9 cellular contexts compared by ENCODE assay signal in the genomic region with DNA sequence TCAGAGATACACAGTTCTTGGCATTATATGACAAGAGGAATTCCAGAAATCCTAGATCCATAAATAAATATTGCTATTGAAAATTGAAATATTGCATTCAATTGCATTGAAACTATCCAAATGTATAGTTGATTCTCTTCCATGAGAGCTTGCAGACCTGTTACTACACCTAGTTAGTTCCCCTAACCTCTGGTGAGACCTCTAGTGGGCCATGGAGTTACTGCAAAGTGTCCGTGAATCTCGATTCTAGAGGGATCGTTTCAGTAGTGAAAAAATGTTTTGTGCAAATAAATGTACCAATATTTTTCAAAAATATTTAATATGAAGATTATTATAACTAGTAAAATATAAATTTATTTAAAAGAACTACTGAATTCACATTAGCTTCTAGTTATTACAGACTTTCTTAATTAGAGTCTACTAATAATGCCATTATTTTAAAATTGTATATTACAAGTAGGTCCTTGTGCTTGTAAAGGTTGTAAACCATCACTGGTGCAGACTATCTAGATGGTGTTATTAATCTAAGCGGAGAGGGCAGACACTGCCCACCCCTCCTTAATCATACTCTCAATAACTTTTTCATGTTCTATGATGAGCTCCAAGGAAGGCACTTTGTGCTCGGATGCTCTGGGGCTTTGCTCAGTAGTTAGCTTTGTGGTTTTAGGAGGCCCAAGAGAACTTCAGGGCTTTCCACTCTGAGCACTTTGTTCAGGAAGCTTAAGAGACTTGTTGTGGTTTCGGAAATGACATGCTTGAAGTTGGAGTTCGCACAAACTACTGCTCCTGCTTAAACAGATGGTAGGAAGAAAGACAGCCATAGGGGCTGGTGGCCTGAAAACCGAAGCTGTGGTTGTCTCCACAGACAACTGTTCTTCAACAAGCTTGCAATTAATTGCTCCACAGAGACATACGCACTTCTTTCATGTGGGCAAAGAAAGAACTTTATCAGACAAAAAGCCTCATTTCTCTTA. TPM values are rescaled to one million over a fixed set of nuclear protein-coding genes. Genes with fewer than 3 reads are reported as not detected.
DNase-seq lines count a peak whose midpoint lies in the region; ATAC-seq and TF ChIP-seq lines count a peak whose summit lies in the region.
"Had no signal": no experiment of that assay in that cellular context is flagged by ENCODE, and none has a peak within 500 bp of the region (broad histone marks: within the 10 kb centered on the region; RNA-seq: fewer than 3 reads in every experiment).

No MANE protein-coding gene starts in this region.

- H2AFZ ChIP-seq in GM23338: peak overlapping the region; percentile 61; the same call in 1 of the 2 replicates

- no peak overlapping the region for H3K4me3 Mint-ChIP-seq in GM23338

- H3K36me3 ChIP-seq in GM23338 (ENCODE audit: insufficient read depth): no peaks in the 10 kb centered on the region

- no peaks in the 10 kb centered on the region for H4K20me1 ChIP-seq in GM23338 (replicated peaks; ENCODE audit: insufficient read depth)

- no peak overlapping the region for H3K4me2 ChIP-seq in GM23338

- DNase-seq in NCI-H1436 (lab: John Stamatoyannopoulos, UW): peak; percentile 1
- DNase-seq in NCI-H1436 treated with DMSO at 0.1 percent for 48 hours (lab: John Stamatoyannopoulos, UW): no peak
- DNase-seq in GM23338 (ENCODE audit: low spot score): peak; percentile 76
- DNase-seq in T-helper 22 cell (ENCODE audit: low read depth): peak; percentile 72
- no peak for DNase-seq in astrocyte of the cerebellum (ENCODE audit: low read depth)
- peak; percentile 31 for DNase-seq in kidney glomerular epithelial cell (lab: John Stamatoyannopoulos, UW)
- peak; percentile 42 for DNase-seq in stimulated activated CD8-positive, alpha-beta memory T cell treated with anti-CD3 and anti-CD28 coated beads, Interleukin-7, amount 100 ng/mL, for 24 hours (ENCODE audit: low read depth)

- H3F3A ChIP-seq in GM23338 (replicated peaks; ENCODE audit: low read depth): no peaks in the 10 kb centered on the region

- H3K36me3 Mint-ChIP-seq in GM23338 (ENCODE audit: low read depth): peaks cover 18% of the 10 kb centered on the region

- H3K79me2 ChIP-seq in GM23338 (replicated peaks; ENCODE audit: insufficient read depth): no peaks in the 10 kb centered on the region

- no peaks in the 10 kb centered on the region for H3K9me2 ChIP-seq in GM23338 (ENCODE audit: insufficient read depth)

- peak; percentile 88 for ATAC-seq in GM23338
- ATAC-seq: right cardiac atrium had no signal

- H3K27me3 Mint-ChIP-seq in GM23338 (ENCODE audit: insufficient read depth, low read depth, poor library complexity): peaks cover 1% of the 10 kb centered on the region

- in situ Hi-C loops in astrocyte of the cerebellum (cut with HindIII; ENCODE audit: low sequenced_read_pairs): no loop called here

- no peak overlapping the region for H3K27ac ChIP-seq in GM23338 (ENCODE audit: low read depth)

- TF ChIP-seq CTCF in GM23338 (conservative IDR thresholded peaks at IDR 0.05; ENCODE audit: low read depth in 2 of 2) (peak; percentile 76), LNCAP (IDR thresholded peaks at IDR 0.05) (peak; percentile 74), astrocyte of the cerebellum (IDR thresholded peaks at IDR 0.05; ENCODE audit: low read depth, low read length, missing control alignments) (peak; percentile 83)

- peaks cover 23% of the 10 kb centered on the region for H3K9me3 Mint-ChIP-seq in GM23338

- no peaks in the 10 kb centered on the region for H3K4me1 ChIP-seq in GM23338 (ENCODE audit: insufficient read depth)

- H3K4me3 ChIP-seq in GM23338 (no peak overlapping the region), astrocyte of the cerebellum (ENCODE audit: low read depth, low read length) (no peak overlapping the region)

- H3K27me3 ChIP-seq in GM23338 (ENCODE audit: insufficient read depth): no peaks in the 10 kb centered on the region

- no peaks in the 10 kb centered on the region for H3K4me1 Mint-ChIP-seq in GM23338

- no peak overlapping the region for H3K27ac Mint-ChIP-seq in GM23338

TF ChIP-seq in GM23338, 12 proteins besides CTCF, POLR2A, EP300 and RAD21 (continues in another document):
- TF ChIP-seq, protein P1, sequence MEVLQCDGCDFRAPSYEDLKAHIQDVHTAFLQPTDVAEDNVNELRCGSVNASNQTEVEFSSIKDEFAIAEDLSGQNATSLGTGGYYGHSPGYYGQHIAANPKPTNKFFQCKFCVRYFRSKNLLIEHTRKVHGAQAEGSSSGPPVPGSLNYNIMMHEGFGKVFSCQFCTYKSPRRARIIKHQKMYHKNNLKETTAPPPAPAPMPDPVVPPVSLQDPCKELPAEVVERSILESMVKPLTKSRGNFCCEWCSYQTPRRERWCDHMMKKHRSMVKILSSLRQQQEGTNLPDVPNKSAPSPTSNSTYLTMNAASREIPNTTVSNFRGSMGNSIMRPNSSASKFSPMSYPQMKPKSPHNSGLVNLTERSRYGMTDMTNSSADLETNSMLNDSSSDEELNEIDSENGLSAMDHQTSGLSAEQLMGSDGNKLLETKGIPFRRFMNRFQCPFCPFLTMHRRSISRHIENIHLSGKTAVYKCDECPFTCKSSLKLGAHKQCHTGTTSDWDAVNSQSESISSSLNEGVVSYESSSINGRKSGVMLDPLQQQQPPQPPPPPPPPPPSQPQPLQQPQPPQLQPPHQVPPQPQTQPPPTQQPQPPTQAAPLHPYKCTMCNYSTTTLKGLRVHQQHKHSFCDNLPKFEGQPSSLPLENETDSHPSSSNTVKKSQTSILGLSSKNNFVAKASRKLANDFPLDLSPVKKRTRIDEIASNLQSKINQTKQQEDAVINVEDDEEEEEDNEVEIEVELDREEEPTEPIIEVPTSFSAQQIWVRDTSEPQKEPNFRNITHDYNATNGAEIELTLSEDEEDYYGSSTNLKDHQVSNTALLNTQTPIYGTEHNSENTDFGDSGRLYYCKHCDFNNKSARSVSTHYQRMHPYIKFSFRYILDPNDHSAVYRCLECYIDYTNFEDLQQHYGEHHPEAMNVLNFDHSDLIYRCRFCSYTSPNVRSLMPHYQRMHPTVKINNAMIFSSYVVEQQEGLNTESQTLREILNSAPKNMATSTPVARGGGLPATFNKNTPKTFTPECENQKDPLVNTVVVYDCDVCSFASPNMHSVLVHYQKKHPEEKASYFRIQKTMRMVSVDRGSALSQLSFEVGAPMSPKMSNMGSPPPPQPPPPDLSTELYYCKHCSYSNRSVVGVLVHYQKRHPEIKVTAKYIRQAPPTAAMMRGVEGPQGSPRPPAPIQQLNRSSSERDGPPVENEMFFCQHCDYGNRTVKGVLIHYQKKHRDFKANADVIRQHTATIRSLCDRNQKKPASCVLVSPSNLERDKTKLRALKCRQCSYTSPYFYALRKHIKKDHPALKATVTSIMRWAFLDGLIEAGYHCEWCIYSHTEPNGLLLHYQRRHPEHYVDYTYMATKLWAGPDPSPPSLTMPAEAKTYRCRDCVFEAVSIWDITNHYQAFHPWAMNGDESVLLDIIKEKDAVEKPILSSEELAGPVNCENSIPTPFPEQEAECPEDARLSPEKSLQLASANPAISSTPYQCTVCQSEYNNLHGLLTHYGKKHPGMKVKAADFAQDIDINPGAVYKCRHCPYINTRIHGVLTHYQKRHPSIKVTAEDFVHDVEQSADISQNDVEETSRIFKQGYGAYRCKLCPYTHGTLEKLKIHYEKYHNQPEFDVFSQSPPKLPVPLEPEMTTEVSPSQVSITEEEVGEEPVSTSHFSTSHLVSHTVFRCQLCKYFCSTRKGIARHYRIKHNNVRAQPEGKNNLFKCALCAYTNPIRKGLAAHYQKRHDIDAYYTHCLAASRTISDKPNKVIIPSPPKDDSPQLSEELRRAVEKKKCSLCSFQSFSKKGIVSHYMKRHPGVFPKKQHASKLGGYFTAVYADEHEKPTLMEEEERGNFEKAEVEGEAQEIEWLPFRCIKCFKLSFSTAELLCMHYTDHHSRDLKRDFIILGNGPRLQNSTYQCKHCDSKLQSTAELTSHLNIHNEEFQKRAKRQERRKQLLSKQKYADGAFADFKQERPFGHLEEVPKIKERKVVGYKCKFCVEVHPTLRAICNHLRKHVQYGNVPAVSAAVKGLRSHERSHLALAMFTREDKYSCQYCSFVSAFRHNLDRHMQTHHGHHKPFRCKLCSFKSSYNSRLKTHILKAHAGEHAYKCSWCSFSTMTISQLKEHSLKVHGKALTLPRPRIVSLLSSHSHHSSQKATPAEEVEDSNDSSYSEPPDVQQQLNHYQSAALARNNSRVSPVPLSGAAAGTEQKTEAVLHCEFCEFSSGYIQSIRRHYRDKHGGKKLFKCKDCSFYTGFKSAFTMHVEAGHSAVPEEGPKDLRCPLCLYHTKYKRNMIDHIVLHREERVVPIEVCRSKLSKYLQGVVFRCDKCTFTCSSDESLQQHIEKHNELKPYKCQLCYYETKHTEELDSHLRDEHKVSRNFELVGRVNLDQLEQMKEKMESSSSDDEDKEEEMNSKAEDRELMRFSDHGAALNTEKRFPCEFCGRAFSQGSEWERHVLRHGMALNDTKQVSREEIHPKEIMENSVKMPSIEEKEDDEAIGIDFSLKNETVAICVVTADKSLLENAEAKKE (CRISPR knock-in tag; IDR thresholded peaks at IDR 0.05): no peak
- no peak for TF ChIP-seq POLR2AphosphoS5 (IDR thresholded peaks at IDR 0.05; ENCODE audit: low read depth)
- TF ChIP-seq ZNF331 (CRISPR knock-in tag; IDR thresholded peaks at IDR 0.05; ENCODE audit: low read depth): no peak
- TF ChIP-seq, protein P2, sequence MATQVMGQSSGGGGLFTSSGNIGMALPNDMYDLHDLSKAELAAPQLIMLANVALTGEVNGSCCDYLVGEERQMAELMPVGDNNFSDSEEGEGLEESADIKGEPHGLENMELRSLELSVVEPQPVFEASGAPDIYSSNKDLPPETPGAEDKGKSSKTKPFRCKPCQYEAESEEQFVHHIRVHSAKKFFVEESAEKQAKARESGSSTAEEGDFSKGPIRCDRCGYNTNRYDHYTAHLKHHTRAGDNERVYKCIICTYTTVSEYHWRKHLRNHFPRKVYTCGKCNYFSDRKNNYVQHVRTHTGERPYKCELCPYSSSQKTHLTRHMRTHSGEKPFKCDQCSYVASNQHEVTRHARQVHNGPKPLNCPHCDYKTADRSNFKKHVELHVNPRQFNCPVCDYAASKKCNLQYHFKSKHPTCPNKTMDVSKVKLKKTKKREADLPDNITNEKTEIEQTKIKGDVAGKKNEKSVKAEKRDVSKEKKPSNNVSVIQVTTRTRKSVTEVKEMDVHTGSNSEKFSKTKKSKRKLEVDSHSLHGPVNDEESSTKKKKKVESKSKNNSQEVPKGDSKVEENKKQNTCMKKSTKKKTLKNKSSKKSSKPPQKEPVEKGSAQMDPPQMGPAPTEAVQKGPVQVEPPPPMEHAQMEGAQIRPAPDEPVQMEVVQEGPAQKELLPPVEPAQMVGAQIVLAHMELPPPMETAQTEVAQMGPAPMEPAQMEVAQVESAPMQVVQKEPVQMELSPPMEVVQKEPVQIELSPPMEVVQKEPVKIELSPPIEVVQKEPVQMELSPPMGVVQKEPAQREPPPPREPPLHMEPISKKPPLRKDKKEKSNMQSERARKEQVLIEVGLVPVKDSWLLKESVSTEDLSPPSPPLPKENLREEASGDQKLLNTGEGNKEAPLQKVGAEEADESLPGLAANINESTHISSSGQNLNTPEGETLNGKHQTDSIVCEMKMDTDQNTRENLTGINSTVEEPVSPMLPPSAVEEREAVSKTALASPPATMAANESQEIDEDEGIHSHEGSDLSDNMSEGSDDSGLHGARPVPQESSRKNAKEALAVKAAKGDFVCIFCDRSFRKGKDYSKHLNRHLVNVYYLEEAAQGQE (IDR thresholded peaks at IDR 0.05; ENCODE audit: unreplicated experiment): no peak

RNA-seq across cellular contexts. Expression of a gene that starts 42.8 kb away (rescaled TPM):
- total RNA-seq in GM23338 (2014; rRNA removed; shearing (Covaris generic)): not detected in 2 replicates
- polyA plus RNA-seq in GM23338 (2016; fragmentation: Nextera tagmentation; extraction: Ambion mirVana): not detected in 2 replicates
- total RNA-seq: right cardiac atrium had no signal
- polyA plus RNA-seq: right cardiac atrium had no signal

Comparison
In these comparisons a context has a peak if more than half of its experiments do, and no peak if none do; other contexts are left out.
1. DNase-seq: peak in NCI-H1436 (single experiment), GM23338 (single experiment), T-helper 22 cell (single experiment), kidney glomerular epithelial cell (single experiment) and stimulated activated CD8-positive, alpha-beta memory T cell treated with anti-CD3 and anti-CD28 coated beads, Interleukin-7, amount 100 ng/mL, for 24 hours (single experiment); none in NCI-H1436 treated with DMSO at 0.1 percent for 48 hours (single experiment) and astrocyte of the cerebellum (single experiment).
2. Peak in every context shown above with its lines, with median percentiles within 50 percentile points of each other: CTCF ChIP-seq.